ENCODE assay signal across 8 cellular contexts in genomic region chr19:46346821-46347571, GRCh38. TPM values are rescaled to one million over a fixed set of nuclear protein-coding genes. Genes with fewer than 3 reads are reported as not detected.
DNase-seq lines count a peak whose midpoint lies in the region; ATAC-seq and TF ChIP-seq lines count a peak whose summit lies in the region.

PPP5C (plus strand) TSS chr19:46347087; CDS start chr19:46347097, 10 bp downstream.

- H3K4me3 ChIP-seq in adipocyte (ENCODE audit: low read length) (peak within 1 kb of the TSS; percentile 91), transverse colon (peak within 1 kb of the TSS; percentile 64 to 92 (median 80))

- WGBS in transverse colon (ENCODE audit: low coverage in 1 of 2), 2 donors: 0 to 4% methylated on average over 5 to 56 of the region's 62 CpGs

- ATAC-seq in HG02642 (IDR thresholded peaks at IDR 0.05; ENCODE audit: poor library complexity, unreplicated experiment): peak; percentile 67

- DNase-seq in GM10266 (ENCODE audit: extremely low spot score): peak; percentile 95
- DNase-seq in NCI-H1417 treated with DMSO at 0.1 percent for 48 hours (lab: John Stamatoyannopoulos, UW): peak; percentile 57
- DNase-seq in T follicular helper cell (ENCODE audit: low read depth): peak; percentile 73
- peak; percentile 97 for DNase-seq in adipocyte (ENCODE audit: low read depth)
- peak; percentile 93 for DNase-seq in cardiac septum (ENCODE audit: low spot score)
- DNase-seq in pons (ENCODE audit: low spot score): peak; percentile 73
- peak; percentile 95 for DNase-seq in transverse colon

- intact Hi-C loops in cardiac septum (cut with DNase I) (loop anchor here (1.0 to 5.0 kb wide), 2 partner anchors 45 to 66 kb away; no protein-coding TSS in a partner anchor), transverse colon (cut with DNase I; ENCODE audit: low total_unique reads) (no loop called here)

- no peak for TF ChIP-seq EP300 in transverse colon (IDR thresholded peaks at IDR 0.05; ENCODE audit: low read depth)

- peak; percentile 93 for TF ChIP-seq POLR2A in transverse colon (IDR thresholded peaks at IDR 0.05)

- H3K4me1 ChIP-seq in adipocyte (ENCODE audit: control insufficient read depth, insufficient read depth, low read length) (peaks cover 32% of the 10 kb centered on the region), transverse colon (peaks cover 45 to 51% (median 48%) of the 10 kb centered on the region in 4 donors)

- in situ Hi-C loops in transverse colon (cut with MboI; ENCODE audit: low pct_ligation_motif_present in 1 of 4, low pct_unique_long_range_greater_than_20kb in 1 of 4, low sequenced_read_pairs in 3 of 4): no loop called here

- H3K36me3 ChIP-seq in adipocyte (ENCODE audit: control insufficient read depth, insufficient read depth, low read length, severe bottlenecking) (peaks cover 2% of the 10 kb centered on the region), transverse colon (no peaks in the 10 kb centered on the region)

- TF ChIP-seq CTCF in GM10266 (IDR thresholded peaks at IDR 0.05; ENCODE audit: control insufficient read depth, insufficient read depth, low read depth, missing control alignments) (peak; percentile 94), transverse colon (IDR thresholded peaks at IDR 0.05) (peak; percentile 65 to 94 (median 80))

- H3K27me3 ChIP-seq in adipocyte (replicated peaks; ENCODE audit: control insufficient read depth, insufficient read depth, low read length) (no peaks in the 10 kb centered on the region), transverse colon (no peaks in the 10 kb centered on the region)

- H3K27ac ChIP-seq in transverse colon: peak within 1 kb of the TSS; percentile 87 to 88 (median 88)

- H3K9me3 ChIP-seq in adipocyte (ENCODE audit: control insufficient read depth, low read length) (no peaks in the 10 kb centered on the region), transverse colon (no peaks in the 10 kb centered on the region)

- H3K9ac ChIP-seq in adipocyte (ENCODE audit: low read length): peak within 1 kb of the TSS; percentile 96

RNA-seq across cellular contexts. Expression of gene PPP5C, which starts in this region (rescaled TPM):
- total RNA-seq in cardiac septum (82.8 TPM), transverse colon (100 to 1,000 TPM in 1 of 4 donors, 10 to 100 TPM in 3; 78.8 to 132 (median 96.8) TPM)

Comparison
In these comparisons a context has a peak if more than half of its experiments do, and no peak if none do; other contexts are left out.
1. Peak in every context shown above with its lines: DNase-seq, ATAC-seq, H3K4me3 ChIP-seq and H3K27ac ChIP-seq.